Comparison of ENCODE assay signal across 9 cellular contexts in the genomic region with DNA sequence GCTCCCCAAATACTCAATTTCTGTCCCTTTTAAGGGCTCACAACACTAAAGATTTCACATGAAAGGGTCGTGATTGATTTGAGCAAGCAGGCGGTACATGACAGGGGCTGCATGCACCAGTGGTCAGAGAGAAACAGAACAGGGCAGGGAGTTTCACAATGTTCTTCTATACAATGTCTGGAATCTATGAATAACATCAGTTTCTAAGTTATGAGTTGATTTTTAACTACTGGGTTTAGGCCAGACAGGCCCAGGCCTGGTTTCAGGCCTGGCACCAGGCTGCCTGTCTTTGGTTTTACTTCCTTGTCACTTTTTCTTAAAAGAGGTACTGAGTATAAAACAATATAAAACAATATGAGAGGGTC. TPM values are rescaled to one million over a fixed set of nuclear protein-coding genes. Genes with fewer than 3 reads are reported as not detected.
DNase-seq lines count a peak whose midpoint lies in the region; ATAC-seq lines count a peak whose summit lies in the region.
"Not testable (repeated sequence)": the region's sequence is repeated elsewhere in the genome, so short reads cannot be mapped to it uniquely, and the experiment has no call there.
"Had no signal": no experiment of that assay in that cellular context is flagged by ENCODE, and none has a peak within 500 bp of the region (broad histone marks: within the 10 kb centered on the region; RNA-seq: fewer than 3 reads in every experiment).

No MANE protein-coding gene starts in this region.

- H3K27ac Mint-ChIP-seq in stimulated activated memory B cell treated with anti-CD40 and anti-IgM and Interleukin-4, amounts not matched to agents 10 μg/mL and 1 μg/mL and 100 μg/mL, for 72 hours = peak overlapping the region; percentile 81

- peak overlapping the region; percentile 42 for H3K27ac ChIP-seq in caudate nucleus (ENCODE audit: low read depth, low read length)

- peaks cover 33% of the 10 kb centered on the region for H3K4me1 Mint-ChIP-seq in stimulated activated memory B cell treated with anti-CD40 and anti-IgM and Interleukin-4, amounts not matched to agents 10 μg/mL and 1 μg/mL and 100 μg/mL, for 72 hours

- in situ Hi-C loops in Caki2 (cut with HindIII; ENCODE audit: low pct_unique_long_range_greater_than_20kb, low sequenced_read_pairs) = not testable (repeated sequence)

- H3K36me3 Mint-ChIP-seq in stimulated activated memory B cell treated with anti-CD40 and anti-IgM and Interleukin-4, amounts not matched to agents 10 μg/mL and 1 μg/mL and 100 μg/mL, for 72 hours = peaks cover 23% of the 10 kb centered on the region

- ATAC-seq in GM18907 (IDR thresholded peaks at IDR 0.05; ENCODE audit: unreplicated experiment) (peak; percentile 31), GM19463 (IDR thresholded peaks at IDR 0.05; ENCODE audit: unreplicated experiment) (peak; percentile 12), HG02571 (IDR thresholded peaks at IDR 0.05; ENCODE audit: unreplicated experiment) (peak; percentile 7), HG02981 (IDR thresholded peaks at IDR 0.05; ENCODE audit: unreplicated experiment) (peak; percentile 7), HG03432 (IDR thresholded peaks at IDR 0.05; ENCODE audit: unreplicated experiment) (peak; percentile 22)
- ATAC-seq in stimulated activated memory B cell treated with anti-CD40 and anti-IgM and Interleukin-4, amounts not matched to agents 10 μg/mL and 1 μg/mL and 100 μg/mL, for 72 hours = not testable (repeated sequence)

- peaks cover 19% of the 10 kb centered on the region for H3K27me3 Mint-ChIP-seq in stimulated activated memory B cell treated with anti-CD40 and anti-IgM and Interleukin-4, amounts not matched to agents 10 μg/mL and 1 μg/mL and 100 μg/mL, for 72 hours

- H3K4me3 Mint-ChIP-seq in stimulated activated memory B cell treated with anti-CD40 and anti-IgM and Interleukin-4, amounts not matched to agents 10 μg/mL and 1 μg/mL and 100 μg/mL, for 72 hours = not testable (repeated sequence)

- peak; percentile 47 for DNase-seq in Caki2 (ENCODE audit: low read depth)
- not testable (repeated sequence) for DNase-seq in caudate nucleus (lab: John Stamatoyannopoulos, UW)

- H3K9me3 Mint-ChIP-seq in stimulated activated memory B cell treated with anti-CD40 and anti-IgM and Interleukin-4, amounts not matched to agents 10 μg/mL and 1 μg/mL and 100 μg/mL, for 72 hours = not testable (repeated sequence)

RNA-seq across cellular contexts. Expression of a gene that starts 6.3 kb away (rescaled TPM):
- not detected in 2 replicates for total RNA-seq in Caki2 (2014; rRNA removed; shearing (Covaris generic); ENCODE audit: low replicate concordance)
- total RNA-seq: SK-MEL-5 had no signal

RNA-seq across cellular contexts. Expression of a gene that starts 27.1 kb away (rescaled TPM):
- 0.64 TPM in 1 of 2 replicates, not detected in the other for total RNA-seq in Caki2 (2014; rRNA removed; shearing (Covaris generic); ENCODE audit: low replicate concordance)
- total RNA-seq: SK-MEL-5 had no signal

RNA-seq across cellular contexts. Expression of a gene that starts 28.0 kb away (rescaled TPM):
- 204 and 205 TPM in 2 replicates for total RNA-seq in Caki2 (2014; rRNA removed; shearing (Covaris generic); ENCODE audit: low replicate concordance)

RNA-seq across cellular contexts. Expression of a gene that starts 58.1 kb away (rescaled TPM):
- total RNA-seq in Caki2 (2014; rRNA removed; shearing (Covaris generic); ENCODE audit: low replicate concordance) = not detected in 2 replicates
- total RNA-seq: SK-MEL-5 had no signal
